ENCODE assay signal across 6 cellular contexts in genomic region chr10:2767286-2767685, GRCh38.
DNase-seq lines count a peak whose midpoint lies in the region; ATAC-seq, FAIRE-seq and TF ChIP-seq lines count a peak whose summit lies in the region.
"Not testable (repeated sequence)": the region's sequence is repeated elsewhere in the genome, so short reads cannot be mapped to it uniquely, and the experiment has no call there.

No MANE protein-coding gene starts in this region.

- DNase-seq in H4 (ENCODE audit: low spot score) (peak; percentile 6), NCI-H345 (lab: John Stamatoyannopoulos, UW) (peak; percentile 41), NCI-H510A treated with DMSO at 0.1 percent for 48 hours (lab: John Stamatoyannopoulos, UW) (peak; percentile 14), urothelium cell line (ENCODE audit: low spot score) (peak; percentile 4)
- not testable (repeated sequence) for DNase-seq in RWPE2 (ENCODE audit: low spot score); glutamatergic neuron

- ATAC-seq in RWPE2 (ENCODE audit: low read depth), result peak; percentile 27; the same call in 1 of the 3 replicates

- H3K4me3 ChIP-seq in RWPE2 (ENCODE audit: severe bottlenecking), result not testable (repeated sequence)

- not testable (repeated sequence) for FAIRE-seq in urothelium cell line (lab: Jason Lieb, UNC)

- not testable (repeated sequence) for H3K36me3 Mint-ChIP-seq in glutamatergic neuron (ENCODE audit: unreplicated experiment)

- peak overlapping the region; percentile 9 for H3K27ac Mint-ChIP-seq in glutamatergic neuron (ENCODE audit: unreplicated experiment)

- H3K9me3 ChIP-seq in RWPE2 (ENCODE audit: severe bottlenecking), result not testable (repeated sequence)

- not testable (repeated sequence) for H3K4me1 Mint-ChIP-seq in glutamatergic neuron (ENCODE audit: low read depth, unreplicated experiment)

- H3K4me1 ChIP-seq in RWPE2 (ENCODE audit: insufficient read depth, poor library complexity, severe bottlenecking), result not testable (repeated sequence)

- not testable (repeated sequence) for H3K36me3 ChIP-seq in RWPE2 (ENCODE audit: low read depth)

- TF ChIP-seq CTCF in RWPE2 (IDR thresholded peaks at IDR 0.05; ENCODE audit: poor library complexity, severe bottlenecking); glutamatergic neuron (IDR thresholded peaks at IDR 0.05; ENCODE audit: partially characterized antibody, unreplicated experiment): not testable (repeated sequence)

- H3K27me3 ChIP-seq in RWPE2 (ENCODE audit: insufficient read depth, poor library complexity, severe bottlenecking), result not testable (repeated sequence)

- not testable (repeated sequence) for H3K9me3 Mint-ChIP-seq in glutamatergic neuron (ENCODE audit: unreplicated experiment)

- not testable (repeated sequence) for H3K27ac ChIP-seq in RWPE2 (ENCODE audit: poor library complexity, severe bottlenecking)

- H3K4me3 Mint-ChIP-seq in glutamatergic neuron (ENCODE audit: unreplicated experiment), result not testable (repeated sequence)

- not testable (repeated sequence) for H3K27me3 Mint-ChIP-seq in glutamatergic neuron (ENCODE audit: unreplicated experiment)
